In the genomic region with DNA sequence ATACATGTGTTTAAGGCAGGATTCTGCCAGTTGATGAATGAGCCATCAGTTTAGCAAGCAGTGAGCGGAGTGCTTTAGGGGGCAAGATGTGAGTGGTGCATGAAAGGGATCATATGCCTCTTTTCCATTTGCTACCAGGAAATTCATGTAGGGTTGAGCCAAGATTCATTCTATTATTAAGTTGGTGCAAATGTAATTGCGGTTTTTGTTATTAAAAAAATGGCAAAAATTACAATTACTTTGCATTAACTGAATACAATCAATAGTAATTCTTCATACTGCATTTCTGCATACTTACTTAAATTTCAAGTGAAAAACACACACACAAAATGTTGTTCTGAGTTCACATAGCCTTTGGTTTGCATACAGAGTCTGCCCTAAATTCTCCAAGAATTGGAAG, we compare ENCODE assay signal across 1 cellular context.
TF ChIP-seq lines count a peak whose summit lies in the region.

No MANE protein-coding gene starts in this region.

TF ChIP-seq in HepG2, 621 proteins besides CTCF, POLR2A, EP300 and RAD21:
- TF ChIP-seq, protein P1, sequence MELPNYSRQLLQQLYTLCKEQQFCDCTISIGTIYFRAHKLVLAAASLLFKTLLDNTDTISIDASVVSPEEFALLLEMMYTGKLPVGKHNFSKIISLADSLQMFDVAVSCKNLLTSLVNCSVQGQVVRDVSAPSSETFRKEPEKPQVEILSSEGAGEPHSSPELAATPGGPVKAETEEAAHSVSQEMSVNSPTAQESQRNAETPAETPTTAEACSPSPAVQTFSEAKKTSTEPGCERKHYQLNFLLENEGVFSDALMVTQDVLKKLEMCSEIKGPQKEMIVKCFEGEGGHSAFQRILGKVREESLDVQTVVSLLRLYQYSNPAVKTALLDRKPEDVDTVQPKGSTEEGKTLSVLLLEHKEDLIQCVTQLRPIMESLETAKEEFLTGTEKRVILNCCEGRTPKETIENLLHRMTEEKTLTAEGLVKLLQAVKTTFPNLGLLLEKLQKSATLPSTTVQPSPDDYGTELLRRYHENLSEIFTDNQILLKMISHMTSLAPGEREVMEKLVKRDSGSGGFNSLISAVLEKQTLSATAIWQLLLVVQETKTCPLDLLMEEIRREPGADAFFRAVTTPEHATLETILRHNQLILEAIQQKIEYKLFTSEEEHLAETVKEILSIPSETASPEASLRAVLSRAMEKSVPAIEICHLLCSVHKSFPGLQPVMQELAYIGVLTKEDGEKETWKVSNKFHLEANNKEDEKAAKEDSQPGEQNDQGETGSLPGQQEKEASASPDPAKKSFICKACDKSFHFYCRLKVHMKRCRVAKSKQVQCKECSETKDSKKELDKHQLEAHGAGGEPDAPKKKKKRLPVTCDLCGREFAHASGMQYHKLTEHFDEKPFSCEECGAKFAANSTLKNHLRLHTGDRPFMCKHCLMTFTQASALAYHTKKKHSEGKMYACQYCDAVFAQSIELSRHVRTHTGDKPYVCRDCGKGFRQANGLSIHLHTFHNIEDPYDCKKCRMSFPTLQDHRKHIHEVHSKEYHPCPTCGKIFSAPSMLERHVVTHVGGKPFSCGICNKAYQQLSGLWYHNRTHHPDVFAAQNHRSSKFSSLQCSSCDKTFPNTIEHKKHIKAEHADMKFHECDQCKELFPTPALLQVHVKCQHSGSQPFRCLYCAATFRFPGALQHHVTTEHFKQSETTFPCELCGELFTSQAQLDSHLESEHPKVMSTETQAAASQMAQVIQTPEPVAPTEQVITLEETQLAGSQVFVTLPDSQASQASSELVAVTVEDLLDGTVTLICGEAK (IDR thresholded peaks at IDR 0.05) = peak; percentile 62; the same call in 1 of the 2 replicates
- TF ChIP-seq, protein P1 (CRISPR knock-in tag; IDR thresholded peaks at IDR 0.05) = no peak
- TF ChIP-seq MAFF (IDR thresholded peaks at IDR 0.05; ENCODE audit: low read depth, low read length) = no peak
- TF ChIP-seq ZNF253 (CRISPR knock-in tag; IDR thresholded peaks at IDR 0.05; ENCODE audit: borderline replicate concordance) = no peak
- no peak for TF ChIP-seq ZFP82 (CRISPR knock-in tag; IDR thresholded peaks at IDR 0.05; ENCODE audit: borderline replicate concordance)
